Comparison of ENCODE assay signal across 24 cellular contexts in genomic region chr19:30520735-30521479, GRCh38.
"Had no signal": no experiment of that assay in that cellular context is flagged by ENCODE, and none has a peak within 500 bp of the region (broad histone marks: within the 10 kb centered on the region; RNA-seq: fewer than 3 reads in every experiment).

No MANE protein-coding gene starts in this region.

- H3K4me3 ChIP-seq: lower lobe of right lung, psoas muscle, right lobe of liver, skin epidermis, stomach, testis, thyroid gland, transverse colon, upper lobe of left lung, vagina had no signal

- DNase-seq: hippocampal formation; immature natural killer cell; left ventricle myocardium superior; lower lobe of right lung; mammary epithelial cell; mesenchymal stem cell; naive thymus-derived CD8-positive, alpha-beta T cell; nucleus accumbens; psoas muscle; right lobe of liver; stimulated activated CD4-positive, alpha-beta T cell treated with anti-CD3 and anti-CD28 coated beads, Interleukin-12 subunit alpha, Interleukin-12 subunit beta, amount 100 ng/mL, for 4 hours; stimulated activated CD4-positive, alpha-beta T cell treated with anti-CD3 and anti-CD28 coated beads, Interleukin-15, amount 100 ng/mL, for 24 hours; stimulated activated CD4-positive, alpha-beta T cell treated with anti-CD3 and anti-CD28 coated beads, Interleukin-2, amount 100 ng/mL, for 24 hours; stimulated activated CD4-positive, alpha-beta T cell treated with anti-CD3 and anti-CD28 coated beads, Interleukin-4, amount 100 ng/mL, for 1 hour; stimulated activated naive B cell treated with anti-CD40 and anti-IgM and Interleukin-4, amounts not matched to agents 10 μg/mL and 1 μg/mL and 100 μg/mL, for 72 hours; stimulated activated naive CD8-positive, alpha-beta T cell treated with anti-CD3 and anti-CD28 coated beads, Interleukin-15, Interleukin-2, amounts not matched to agents 100 U/mL and 50 U/mL, for 24 hours; stomach; testis; thyroid gland; transverse colon; upper lobe of left lung had no signal

- H3K9me3 ChIP-seq: lower lobe of right lung, psoas muscle, right lobe of liver, stomach, testis, thyroid gland, transverse colon, upper lobe of left lung, vagina had no signal

- H3K4me1 ChIP-seq: lower lobe of right lung, parathyroid adenoma, psoas muscle, right lobe of liver, stomach, testis, thyroid gland, transverse colon, upper lobe of left lung, vagina had no signal

- H3K27me3 ChIP-seq: stomach, testis, thyroid gland, transverse colon, upper lobe of left lung, vagina had no signal

- H3K27ac ChIP-seq: lower lobe of right lung, parathyroid adenoma, psoas muscle, right lobe of liver, skin epidermis, stomach, testis, thyroid gland, transverse colon, upper lobe of left lung, vagina had no signal

- ATAC-seq: left ventricle myocardium superior; lower lobe of right lung; naive thymus-derived CD8-positive, alpha-beta T cell; psoas muscle; right lobe of liver; stimulated activated naive B cell treated with anti-CD40 and anti-IgM and Interleukin-4, amounts not matched to agents 10 μg/mL and 1 μg/mL and 100 μg/mL, for 72 hours; stimulated activated naive CD8-positive, alpha-beta T cell treated with anti-CD3 and anti-CD28 coated beads, Interleukin-15, Interleukin-2, amounts not matched to agents 100 U/mL and 50 U/mL, for 24 hours had no signal
